Comparison of ENCODE assay signal across 2 cellular contexts in genomic region chr20:51635680-51636079, GRCh38.
TF ChIP-seq lines count a peak whose summit lies in the region.

No MANE protein-coding gene starts in this region.

TF ChIP-seq in HCT116, 20 proteins besides CTCF, POLR2A, EP300 and RAD21:
- TF ChIP-seq SRF (IDR thresholded peaks at IDR 0.05; ENCODE audit: low read depth): no peak
- TF ChIP-seq EZH2phosphoT487 (IDR thresholded peaks at IDR 0.05; ENCODE audit: borderline replicate concordance): no peak
- no peak for TF ChIP-seq YY1 (IDR thresholded peaks at IDR 0.05; ENCODE audit: extremely low read depth, insufficient replicate concordance, low read depth, low read length)
- TF ChIP-seq EZH2 (IDR thresholded peaks at IDR 0.05): no peak
- no peak for TF ChIP-seq REST (IDR thresholded peaks at IDR 0.05; ENCODE audit: low read depth)
- TF ChIP-seq SP1 (IDR thresholded peaks at IDR 0.05; ENCODE audit: low read depth): no peak
- TF ChIP-seq ZFX (IDR thresholded peaks at IDR 0.05): no peak
- TF ChIP-seq POLR2AphosphoS5 (IDR thresholded peaks at IDR 0.05; ENCODE audit: low read depth, low read length): no peak
- TF ChIP-seq JUND (IDR thresholded peaks at IDR 0.05): no peak
- TF ChIP-seq MAX (IDR thresholded peaks at IDR 0.05): no peak
- no peak for TF ChIP-seq CEBPB (IDR thresholded peaks at IDR 0.05; ENCODE audit: low read depth)
- no peak for TF ChIP-seq ZNF274 (IDR thresholded peaks at IDR 0.05; ENCODE audit: low read depth, low read length)
- no peak for TF ChIP-seq FOSL1 (IDR thresholded peaks at IDR 0.05; ENCODE audit: low read depth)
- TF ChIP-seq ELF1 (IDR thresholded peaks at IDR 0.05; ENCODE audit: borderline replicate concordance, low read depth): no peak
- no peak for TF ChIP-seq TCF7L2 (IDR thresholded peaks at IDR 0.05; ENCODE audit: borderline replicate concordance, extremely low read depth, insufficient read depth, insufficient read length)
- no peak for TF ChIP-seq ATF3 (IDR thresholded peaks at IDR 0.05)
- TF ChIP-seq ZBTB33 (IDR thresholded peaks at IDR 0.05; ENCODE audit: extremely low read depth, insufficient replicate concordance, low read length): no peak
- TF ChIP-seq CBX3 (IDR thresholded peaks at IDR 0.05; ENCODE audit: low read depth): no peak
- no peak for TF ChIP-seq EGR1 (IDR thresholded peaks at IDR 0.05; ENCODE audit: low read depth)
TF ChIP-seq in HCT116: peak in this region for 0.

TF ChIP-seq in HepG2, 621 proteins besides CTCF, POLR2A, EP300 and RAD21:
- TF ChIP-seq ZNF563 (CRISPR knock-in tag; IDR thresholded peaks at IDR 0.05) (no peak), CREB1 (IDR thresholded peaks at IDR 0.05) (no peak), CREB1 (CRISPR knock-in tag; IDR thresholded peaks at IDR 0.05) (no peak), RFXANK (CRISPR knock-in tag; IDR thresholded peaks at IDR 0.05) (no peak), HOXA5 (CRISPR knock-in tag; IDR thresholded peaks at IDR 0.05) (no peak), ZBTB21 (CRISPR knock-in tag; IDR thresholded peaks at IDR 0.05) (no peak), MBNL3 (CRISPR knock-in tag; conservative IDR thresholded peaks at IDR 0.05) (no peak), POGK (CRISPR knock-in tag; conservative IDR thresholded peaks at IDR 0.05) (no peak), ZFX (CRISPR knock-in tag; IDR thresholded peaks at IDR 0.05; ENCODE audit: low read depth) (no peak), NCOR1 (IDR thresholded peaks at IDR 0.05; ENCODE audit: borderline replicate concordance, low read length) (no peak), KIAA2018 (CRISPR knock-in tag; IDR thresholded peaks at IDR 0.05; ENCODE audit: borderline replicate concordance) (no peak)
